8 cellular contexts compared by ENCODE assay signal in genomic region chr9:101880846-101881245, GRCh38.
"Had no signal": no experiment of that assay in that cellular context is flagged by ENCODE, and none has a peak within 500 bp of the region (broad histone marks: within the 10 kb centered on the region; RNA-seq: fewer than 3 reads in every experiment).

No MANE protein-coding gene starts in this region.

- H3K9me3 ChIP-seq: HAP-1 had no signal

- DNase-seq: H7, HFFc6 had no signal

- H3K4me3 ChIP-seq: GM23338, HAP-1 had no signal

- FAIRE-seq: H1, HepG2 had no signal

- ATAC-seq: GM23338, HCT116, HepG2 had no signal

- H3K27ac ChIP-seq: HL-60 had no signal

- H3K36me3 ChIP-seq: HAP-1 had no signal
